In genomic region chr1:65476327-65476726, GRCh38 we compare ENCODE assay signal across 1 cellular context.
TF ChIP-seq lines count a peak whose summit lies in the region.

No MANE protein-coding gene starts in this region.

TF ChIP-seq in HepG2, 621 proteins besides CTCF, POLR2A, EP300 and RAD21 (continued from another document and continues in another):
- TF ChIP-seq ZNF142 (CRISPR knock-in tag; IDR thresholded peaks at IDR 0.05) (no peak), ZNF484 (CRISPR knock-in tag; IDR thresholded peaks at IDR 0.05; ENCODE audit: borderline replicate concordance, low read depth) (no peak), HMG20A (CRISPR knock-in tag; IDR thresholded peaks at IDR 0.05; ENCODE audit: borderline replicate concordance) (peak; percentile 80; the same call in 1 of the 2 replicates), CENPX (CRISPR knock-in tag; IDR thresholded peaks at IDR 0.05) (no peak), MAFK (conservative IDR thresholded peaks at IDR 0.05 in 1 of 2, IDR thresholded peaks at IDR 0.05 in 1 of 2; ENCODE audit: low read length in 2 of 2) (no peak), TEF (CRISPR knock-in tag; IDR thresholded peaks at IDR 0.05) (no peak; the same call in 1 of the 2 replicates), PATZ1 (CRISPR knock-in tag; IDR thresholded peaks at IDR 0.05) (no peak), KLF9 (CRISPR knock-in tag; IDR thresholded peaks at IDR 0.05; ENCODE audit: low read depth) (no peak), AKNA (CRISPR knock-in tag; IDR thresholded peaks at IDR 0.05; ENCODE audit: borderline replicate concordance) (no peak), SAFB2 (CRISPR knock-in tag; IDR thresholded peaks at IDR 0.05; ENCODE audit: borderline replicate concordance, low read depth) (no peak), BRF2 (CRISPR knock-in tag; IDR thresholded peaks at IDR 0.05) (no peak), CCAR2 (optimal IDR thresholded peaks at IDR 0.05; ENCODE audit: low read depth, low read length) (no peak), ZNF329 (CRISPR knock-in tag; IDR thresholded peaks at IDR 0.05; ENCODE audit: low read depth) (no peak), RFX5 (IDR thresholded peaks at IDR 0.05; ENCODE audit: low read depth, low read length) (no peak), ZKSCAN8 (CRISPR knock-in tag; IDR thresholded peaks at IDR 0.05; ENCODE audit: borderline replicate concordance) (no peak), ZFP90 (CRISPR knock-in tag; IDR thresholded peaks at IDR 0.05; ENCODE audit: borderline replicate concordance) (no peak), CERS6 (CRISPR knock-in tag; IDR thresholded peaks at IDR 0.05) (no peak), ZBTB4 (CRISPR knock-in tag; IDR thresholded peaks at IDR 0.05; ENCODE audit: borderline replicate concordance) (no peak), ZNF121 (CRISPR knock-in tag; IDR thresholded peaks at IDR 0.05) (no peak), BCLAF1 (IDR thresholded peaks at IDR 0.05) (no peak), ZNF234 (CRISPR knock-in tag; conservative IDR thresholded peaks at IDR 0.05) (no peak), ARID4A (CRISPR knock-in tag; IDR thresholded peaks at IDR 0.05; ENCODE audit: borderline replicate concordance) (peak; percentile 19; the same call in 1 of the 2 replicates), ZNF317 (CRISPR knock-in tag; IDR thresholded peaks at IDR 0.05) (0 out of 2 replicates have a peak, but pooled peaks have one; percentile 32)
